In the genomic region with DNA sequence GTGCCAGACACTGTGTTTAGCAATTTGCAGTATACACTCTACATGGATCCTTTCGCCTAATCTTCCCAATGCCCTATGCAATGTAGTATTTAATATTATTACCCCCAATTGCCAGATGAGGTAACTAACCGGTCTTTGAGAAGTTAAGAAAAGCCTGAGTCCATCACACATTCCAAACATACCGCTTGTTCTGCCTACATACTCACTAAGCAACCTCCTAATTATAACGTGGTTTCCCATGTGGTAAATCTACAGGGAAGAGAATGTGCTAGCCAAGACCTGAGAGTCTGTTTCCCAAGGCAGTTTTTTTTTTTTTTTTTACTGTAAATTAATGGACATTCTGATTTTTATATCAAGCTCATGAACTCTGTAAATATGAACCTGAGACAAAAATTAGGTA, we compare ENCODE assay signal across 11 cellular contexts. TPM values are rescaled to one million over a fixed set of nuclear protein-coding genes. Genes with fewer than 3 reads are reported as not detected.
DNase-seq lines count a peak whose midpoint lies in the region; ATAC-seq and TF ChIP-seq lines count a peak whose summit lies in the region.
"Had no signal": no experiment of that assay in that cellular context is flagged by ENCODE, and none has a peak within 500 bp of the region (broad histone marks: within the 10 kb centered on the region; RNA-seq: fewer than 3 reads in every experiment).

No MANE protein-coding gene starts in this region.

- intact Hi-C loops in esophagus muscularis mucosa (cut with DNase I): no loop called here

- peaks cover 0 to 30% (median 0%) of the 10 kb centered on the region in 4 donors for H3K4me1 ChIP-seq in esophagus muscularis mucosa

- no peaks in the 10 kb centered on the region for H3K27me3 ChIP-seq in esophagus muscularis mucosa
- H3K27me3 ChIP-seq: gastrocnemius medialis had no signal

- no peaks in the 10 kb centered on the region for H3K27me3 Mint-ChIP-seq in IgD-negative memory B cell
- H3K27me3 Mint-ChIP-seq: brain had no signal

- peaks cover 5% of the 10 kb centered on the region for H3K36me3 Mint-ChIP-seq in IgD-negative memory B cell

- H3K27ac ChIP-seq in esophagus muscularis mucosa (replicated peaks in 1 of 4): no peak overlapping the region
- H3K27ac ChIP-seq: gastrocnemius medialis had no signal

- ATAC-seq in GM18498 (IDR thresholded peaks at IDR 0.05; ENCODE audit: unreplicated experiment) (peak; percentile 0), GM19463 (IDR thresholded peaks at IDR 0.05; ENCODE audit: unreplicated experiment) (no peak)
- ATAC-seq: gastrocnemius medialis had no signal

- H3K4me3 ChIP-seq in choroid plexus epithelial cell (ENCODE audit: low read depth, low read length) (no peak overlapping the region), esophagus muscularis mucosa (no peak overlapping the region)
- H3K4me3 ChIP-seq: gastrocnemius medialis had no signal

- peak; percentile 91 for DNase-seq in choroid plexus epithelial cell (ENCODE audit: low read depth)
- peak; percentile 87 for DNase-seq in renal cortical epithelial cell (ENCODE audit: low read depth)
- DNase-seq in esophagus muscularis mucosa (ENCODE audit: extremely low spot score): no peak
- DNase-seq in NCI-H1092 treated with DMSO at 0.1 percent for 48 hours (lab: John Stamatoyannopoulos, UW): no peak
- DNase-seq: gastrocnemius medialis, NCI-H2171, Right ventricle myocardium superior had no signal

- peak overlapping the region; percentile 45 to 59 (median 50) for H3K27ac Mint-ChIP-seq in IgD-negative memory B cell
- H3K27ac Mint-ChIP-seq: brain had no signal

- no peak for TF ChIP-seq POLR2A in esophagus muscularis mucosa (IDR thresholded peaks at IDR 0.05; ENCODE audit: low read depth)

- H3K4me1 Mint-ChIP-seq in IgD-negative memory B cell: peaks cover 71 to 85% (median 77%) of the 10 kb centered on the region in 3 donors

- no peaks in the 10 kb centered on the region for H3K9me3 ChIP-seq in esophagus muscularis mucosa
- H3K9me3 ChIP-seq: gastrocnemius medialis had no signal

- 72% methylated on average over 4 of the region's 4 CpGs for WGBS in esophagus muscularis mucosa

- H3K4me3 Mint-ChIP-seq in IgD-negative memory B cell: peak overlapping the region in 2 of 4 donors; percentile 70 to 86
- H3K4me3 Mint-ChIP-seq: brain had no signal

- TF ChIP-seq CTCF in choroid plexus epithelial cell (conservative IDR thresholded peaks at IDR 0.05; ENCODE audit: low read depth, low read length) (no peak), esophagus muscularis mucosa (IDR thresholded peaks at IDR 0.05) (no peak)

- no peaks in the 10 kb centered on the region for H3K36me3 ChIP-seq in esophagus muscularis mucosa
- H3K36me3 ChIP-seq: gastrocnemius medialis had no signal

- H3K9me3 Mint-ChIP-seq in IgD-negative memory B cell: no peaks in the 10 kb centered on the region

- no peak for TF ChIP-seq EP300 in esophagus muscularis mucosa (IDR thresholded peaks at IDR 0.05)

RNA-seq across cellular contexts. Expression of a gene that starts 37.2 kb away (rescaled TPM):
- polyA plus RNA-seq in IgD-negative memory B cell: 102 TPM
- total RNA-seq in renal cortical epithelial cell (81.6 and 117 TPM in 2 replicates), esophagus muscularis mucosa (10 to 100 TPM; 16.0 to 36.9 (median 20.7) TPM)

Comparison
In these comparisons a context has a peak if more than half of its experiments do, and no peak if none do; other contexts are left out.
1. DNase-seq: peak in choroid plexus epithelial cell (single experiment) and renal cortical epithelial cell (single experiment); none in esophagus muscularis mucosa (single experiment) and NCI-H1092 treated with DMSO at 0.1 percent for 48 hours (single experiment).